9 cellular contexts compared by ENCODE assay signal in genomic region chr12:106705971-106706370, GRCh38.
"Had no signal": no experiment of that assay in that cellular context is flagged by ENCODE, and none has a peak within 500 bp of the region (broad histone marks: within the 10 kb centered on the region; RNA-seq: fewer than 3 reads in every experiment).

No MANE protein-coding gene starts in this region.

- ATAC-seq: GM23338, HCT116 had no signal

- H3K4me2 ChIP-seq: GM23338 had no signal

- H2AFZ ChIP-seq: GM23248, GM23338 had no signal

- H3K27ac Mint-ChIP-seq: GM23338, H9, HFFc6 had no signal

- H3K9ac ChIP-seq: GM23248 had no signal

- H3K4me3 Mint-ChIP-seq: GM23338, H9, HFFc6 had no signal

- H3K4me3 ChIP-seq: GM23248, GM23338, HAP-1 had no signal

- H3K9me3 ChIP-seq: HAP-1 had no signal

- DNase-seq: GM23248, GOT3, H7, H9, HCEC 1CT, HFFc6 had no signal

- H3K27ac ChIP-seq: GM23248 had no signal

- H3K36me3 ChIP-seq: HAP-1 had no signal
